ENCODE assay signal across 1 cellular context in genomic region chr1:43348809-43349593, GRCh38.
TF ChIP-seq lines count a peak whose summit lies in the region.

No MANE protein-coding gene starts in this region.

TF ChIP-seq in K562, 482 proteins besides CTCF, POLR2A, EP300 and RAD21:
- no peak for TF ChIP-seq SAP30 (IDR thresholded peaks at IDR 0.05; ENCODE audit: borderline replicate concordance, insufficient read depth, low read depth, low read length, poor library complexity, severe bottlenecking)
- TF ChIP-seq HINFP (tag; conservative IDR thresholded peaks at IDR 0.05; ENCODE audit: low read depth) = no peak
- TF ChIP-seq ZKSCAN3 (CRISPR knock-in tag; IDR thresholded peaks at IDR 0.05) = no peak
- TF ChIP-seq CREM (IDR thresholded peaks at IDR 0.05; ENCODE audit: low read depth) = 0 out of 2 replicates have a peak, but pooled peaks have one; percentile 26
- TF ChIP-seq ZBTB33 (CRISPR knock-in tag; IDR thresholded peaks at IDR 0.05) = peak; percentile 12; the same call in 1 of the 2 replicates
- no peak for TF ChIP-seq FIP1L1 (IDR thresholded peaks at IDR 0.05; ENCODE audit: low read depth, low read length, poor library complexity, severe bottlenecking)
- peak; percentile 75 for TF ChIP-seq EGR1 (conservative IDR thresholded peaks at IDR 0.05)
TF ChIP-seq in K562: peak in this region for 3.
